Comparison of ENCODE assay signal across 24 cellular contexts in genomic region chr6:3450888-3451287, GRCh38. TPM values are rescaled to one million over a fixed set of nuclear protein-coding genes. Genes with fewer than 3 reads are reported as not detected.
A peak's percentile ranks its signal among the peaks of the same experiment; 100 is the strongest.
DNase-seq lines count a peak whose midpoint lies in the region; ATAC-seq, FAIRE-seq and TF ChIP-seq lines count a peak whose summit lies in the region.
"Had no signal": no experiment of that assay in that cellular context is flagged by ENCODE, and none has a peak within 500 bp of the region (broad histone marks: within the 10 kb centered on the region; RNA-seq: fewer than 3 reads in every experiment).

No MANE protein-coding gene starts in this region.

- H3K4me3 ChIP-seq in K562, result no peak overlapping the region
- peak overlapping the region in 1 of 2 experiments; percentile 61 for H3K4me3 ChIP-seq in mesenchymal stem cell (ENCODE audit: insufficient read depth in 1 of 2, low read depth in 1 of 2, low read length in 2 of 2)
- H3K4me3 ChIP-seq: SJCRH30 had no signal

- no peak overlapping the region for H3K23ac ChIP-seq in mesenchymal stem cell (ENCODE audit: low read length in 2 of 2)

- TF ChIP-seq POLR2A in K562 (conservative IDR thresholded peaks at IDR 0.05), result no peak

- H3K4me1 ChIP-seq in K562 (replicated peaks in 1 of 2; ENCODE audit: control insufficient read depth in 2 of 2, insufficient read depth in 2 of 2, low read length in 2 of 2) (peaks cover 23 to 34% of the 10 kb centered on the region in 2 experiments), mesenchymal stem cell (ENCODE audit: control insufficient read depth, insufficient read depth, low read depth, low read length) (peaks cover 9% of the 10 kb centered on the region)
- H3K4me1 ChIP-seq: SJCRH30 had no signal

- H3K27ac Mint-ChIP-seq in activated naive CD8-positive, alpha-beta T cell treated with anti-CD3 and anti-CD28 coated beads, Interleukin-2, amount 50 U/mL, for 24 hours, result no peak overlapping the region

- TF ChIP-seq RAD21 in K562 (CRISPR knock-in tag; conservative IDR thresholded peaks at IDR 0.05 in 1 of 2, IDR thresholded peaks at IDR 0.05 in 1 of 2), result no peak

- peak; percentile 46 for DNase-seq in GM03348 (ENCODE audit: low spot score)
- no peak for DNase-seq in K562 (ENCODE audit: extremely low read depth in 1 of 4, low spot score in 3 of 4)
- peak; percentile 73 for DNase-seq in fibroblast of peridontal ligament (ENCODE audit: extremely low read depth)
- DNase-seq in mesenchymal stem cell, result no peak
- DNase-seq in activated naive CD8-positive, alpha-beta T cell treated with anti-CD3 and anti-CD28 coated beads, Interleukin-2, amount 50 U/mL, for 24 hours, result no peak
- DNase-seq in NCI-H1105 (lab: John Stamatoyannopoulos, UW), result no peak
- DNase-seq: 8988T, ACHN, DMS153, DND-41, HCEC 1CT, NCI-H1092, NCI-H1436, NCI-H187 treated with DMSO at 0.1 percent for 48 hours, NCI-H2171 treated with DMSO at 0.1 percent for 48 hours, NCI-H524 treated with DMSO at 0.1 percent for 48 hours, NCI-H774, PC-3, SJCRH30 had no signal

- H3K4me2 ChIP-seq in K562 (ENCODE audit: insufficient read depth, low read length), result no peak overlapping the region
- no peak overlapping the region for H3K4me2 ChIP-seq in mesenchymal stem cell (ENCODE audit: low read length, poor library complexity, severe bottlenecking)

- FAIRE-seq in K562 (lab: Jason Lieb, UNC), result no peak
- FAIRE-seq: H1 had no signal

- no peaks in the 10 kb centered on the region for H3K9me3 ChIP-seq in K562 (replicated peaks; ENCODE audit: control insufficient read depth, insufficient read depth, low read depth, low read length)
- no peaks in the 10 kb centered on the region for H3K9me3 ChIP-seq in mesenchymal stem cell (ENCODE audit: control insufficient read depth, low read length)
- H3K9me3 ChIP-seq: SJCRH30 had no signal

- H2BK120ac ChIP-seq in mesenchymal stem cell (ENCODE audit: low read depth, low read length), result no peak overlapping the region

- H3K27me3 Mint-ChIP-seq in activated naive CD8-positive, alpha-beta T cell treated with anti-CD3 and anti-CD28 coated beads, Interleukin-2, amount 50 U/mL, for 24 hours, result peaks cover 2% of the 10 kb centered on the region

- TF ChIP-seq EP300 in K562 (IDR thresholded peaks at IDR 0.05; ENCODE audit: low read length), result no peak

- WGBS in K562 (ENCODE audit: insufficient coverage, low coverage, missing lambda C conversion rate), result 96% methylated on average over 5 of the region's 5 CpGs
- WGBS in mesenchymal stem cell, result 96% methylated on average over 5 of the region's 5 CpGs

- H2AFZ ChIP-seq in K562 (ENCODE audit: low read depth, low read length) (no peak overlapping the region), mesenchymal stem cell (ENCODE audit: low read depth, low read length) (no peak overlapping the region)

- no peak overlapping the region for H3K4ac ChIP-seq in mesenchymal stem cell (ENCODE audit: low read depth in 1 of 2, low read length in 2 of 2)

- H3K36me3 ChIP-seq in K562 (ENCODE audit: control insufficient read depth, insufficient read depth, low read length) (no peaks in the 10 kb centered on the region; the same call in 2 of the 3 replicates), mesenchymal stem cell (ENCODE audit: control insufficient read depth in 1 of 2, insufficient read depth in 2 of 2, low read depth in 1 of 2, low read length in 2 of 2) (peaks cover 0 to 4% of the 10 kb centered on the region in 2 experiments)
- H3K36me3 ChIP-seq: SJCRH30 had no signal

- H4K20me1 ChIP-seq in K562 (replicated peaks; ENCODE audit: control insufficient read depth, insufficient read depth, low read length), result peaks cover 17% of the 10 kb centered on the region

- H3K9me1 ChIP-seq in K562 (ENCODE audit: control insufficient read depth, insufficient read depth, low read length), result no peaks in the 10 kb centered on the region

- no peak overlapping the region for H3K9ac ChIP-seq in K562 (ENCODE audit: insufficient read depth in 1 of 2, low read depth in 2 of 2, low read length in 2 of 2)
- peak overlapping the region; percentile 64 for H3K9ac ChIP-seq in mesenchymal stem cell (ENCODE audit: low read length)

- no peak overlapping the region for H4K91ac ChIP-seq in mesenchymal stem cell (ENCODE audit: low read length)

- no peak overlapping the region for H3K4me3 Mint-ChIP-seq in activated naive CD8-positive, alpha-beta T cell treated with anti-CD3 and anti-CD28 coated beads, Interleukin-2, amount 50 U/mL, for 24 hours

- no peak overlapping the region for H2AK5ac ChIP-seq in mesenchymal stem cell (ENCODE audit: low read length, severe bottlenecking)

- TF ChIP-seq CTCF in K562 (IDR thresholded peaks at IDR 0.05 in 2 of 3, conservative IDR thresholded peaks at IDR 0.05 in 1 of 3; ENCODE audit: insufficient read depth in 2 of 3, low read depth in 1 of 3, low read length in 3 of 3), result no peak

- ATAC-seq in K562 (no peak), GM21390 (IDR thresholded peaks at IDR 0.05; ENCODE audit: unreplicated experiment) (no peak), GM21619 (IDR thresholded peaks at IDR 0.05; ENCODE audit: unreplicated experiment) (no peak)
- no peak for ATAC-seq in activated naive CD8-positive, alpha-beta T cell treated with anti-CD3 and anti-CD28 coated beads, Interleukin-2, amount 50 U/mL, for 24 hours
- ATAC-seq: PC-3, Right ventricle myocardium inferior, SK-N-SH treated with all-trans-retinoic acid at 6 μM for 48 hours had no signal

- BruUV-seq in K562 (replicated peaks; lab: Mats Ljungman, UMichigan), result no TSS peak

- no peak overlapping the region for H3K18ac ChIP-seq in mesenchymal stem cell (ENCODE audit: low read depth in 1 of 2, low read length in 2 of 2)

- H3K27ac ChIP-seq in K562 (ENCODE audit: extremely low read depth, low read depth, low read length) (no peak overlapping the region), mesenchymal stem cell (ENCODE audit: low read length, poor library complexity, severe bottlenecking) (no peak overlapping the region)
- H3K27ac ChIP-seq: SJCRH30 had no signal

- intact Hi-C loops in K562 (cut with micrococcal nuclease), result no loop called here

- no peaks in the 10 kb centered on the region for H3K36me3 Mint-ChIP-seq in activated naive CD8-positive, alpha-beta T cell treated with anti-CD3 and anti-CD28 coated beads, Interleukin-2, amount 50 U/mL, for 24 hours (ENCODE audit: low read depth)

- H2BK12ac ChIP-seq in mesenchymal stem cell (ENCODE audit: low read length in 2 of 2), result no peak overlapping the region

- H3K4me1 Mint-ChIP-seq in activated naive CD8-positive, alpha-beta T cell treated with anti-CD3 and anti-CD28 coated beads, Interleukin-2, amount 50 U/mL, for 24 hours, result peaks cover 9% of the 10 kb centered on the region

- CTCF ChIA-PET in K562 (lab: Yijun Ruan, JAX; ENCODE audit: low intra/inter-chr PET ratio), result no interaction called here

- no peak overlapping the region for H2BK5ac ChIP-seq in mesenchymal stem cell (ENCODE audit: low read depth, low read length, poor library complexity, severe bottlenecking)

- no peak overlapping the region for H3K14ac ChIP-seq in mesenchymal stem cell (ENCODE audit: low read length in 2 of 2)

- H3K79me1 ChIP-seq in mesenchymal stem cell (replicated peaks; ENCODE audit: low read length, poor library complexity, severe bottlenecking), result no peaks in the 10 kb centered on the region

- H2BK15ac ChIP-seq in mesenchymal stem cell (ENCODE audit: low read depth, poor library complexity, severe bottlenecking), result no peak overlapping the region

- H3K27me3 ChIP-seq in K562 (ENCODE audit: control insufficient read depth in 2 of 2, insufficient read depth in 2 of 2, low read length in 2 of 2), result 0 out of 5 replicates have a peak, but pooled peaks cover 0 to 6% of the 10 kb centered on the region in 2 experiments
- H3K27me3 ChIP-seq in mesenchymal stem cell (ENCODE audit: control insufficient read depth in 1 of 2, insufficient read depth in 1 of 2, low read length in 2 of 2), result peaks cover 0 to 38% of the 10 kb centered on the region in 2 experiments

- in situ Hi-C loops in K562 (cut with MboI), result no loop called here

- H3K9me3 Mint-ChIP-seq in activated naive CD8-positive, alpha-beta T cell treated with anti-CD3 and anti-CD28 coated beads, Interleukin-2, amount 50 U/mL, for 24 hours, result no peaks in the 10 kb centered on the region

- POLR2A ChIA-PET in K562 (lab: Yijun Ruan, JAX), result interaction anchor here (1.3 to 2.2 kb wide), 3 partner anchors 8 to 21 kb away, joined by 3 to 5 read pairs (median 4); no protein-coding TSS in a partner anchor

- no peak overlapping the region for H4K8ac ChIP-seq in mesenchymal stem cell (ENCODE audit: low read length)

- peaks cover 26% of the 10 kb centered on the region for H3K79me2 ChIP-seq in K562 (ENCODE audit: control insufficient read depth, insufficient read depth, low read length)

TF ChIP-seq in K562, 482 proteins besides CTCF, POLR2A, EP300 and RAD21:
- TF ChIP-seq ZNF316 (IDR thresholded peaks at IDR 0.05) (peak; percentile 78), KDM2B (CRISPR knock-in tag; IDR thresholded peaks at IDR 0.05) (no peak), C11orf30 (IDR thresholded peaks at IDR 0.05; ENCODE audit: low read depth) (peak; percentile 47), MAFG (tag; conservative IDR thresholded peaks at IDR 0.05) (0 out of 2 replicates have a peak, but pooled peaks have one; percentile 25)

RNA-seq across cellular contexts. Expression of gene SLC22A23, which starts 6.0 kb away (rescaled TPM):
- 37.5 and 58.5 TPM in 2 replicates for total RNA-seq in K562 (2011; cell fraction: chromatin; rRNA removed; ENCODE audit: low replicate concordance)
- total RNA-seq in K562 (2011; cell fraction: nucleolus; rRNA removed), result 38.7 and 44.9 TPM in 2 replicates
- 41.6 and 49.3 TPM in 2 replicates for total RNA-seq in K562 (2011; cell fraction: nucleoplasm; rRNA removed)
- total RNA-seq in K562 (2014; rRNA removed), result 4.0 TPM in 2 replicates
- 1.6 and 1.9 TPM in 2 replicates for total RNA-seq in K562 (2014; rRNA removed; fragmentation: Illumina TruSeq; extraction: Trizol)
- 1.1 and 1.2 TPM in 2 replicates for total RNA-seq in K562 (2015; rRNA removed; fragmentation: Illumina TruSeq; extraction: Trizol)
- 7.3 and 8.7 TPM in 2 replicates for total RNA-seq in K562 (2021)
- polyA plus RNA-seq in K562 (2011; rRNA removed), result 2.1 and 3.2 TPM in 2 replicates
- 3.3 and 3.5 TPM in 2 replicates for polyA plus RNA-seq in K562 (2011; cell fraction: cytosol; rRNA removed)
- polyA plus RNA-seq in K562 (2011; cell fraction: nucleus; rRNA removed), result 7.3 and 12.9 TPM in 2 replicates
- 3.6 and 8.0 TPM in 2 replicates for polyA plus RNA-seq in K562 (2012)
- 4.1 and 5.4 TPM in 2 replicates for polyA plus RNA-seq in K562 (2014; fragmentation: Illumina TruSeq; extraction: Trizol)
- under 1 TPM; 0.30 to 0.32 TPM for polyA plus RNA-seq in K562 (2014; fragmentation: Nextera tagmentation; extraction: Ambion mirVana)
- 2.5 and 4.7 TPM in 2 replicates for polyA plus RNA-seq in K562 (2014; rRNA removed)
- polyA minus RNA-seq in K562 (2011; rRNA and poly(A)+ RNA removed), result 6.7 and 10.2 TPM in 2 replicates
- 5.6 and 7.4 TPM in 2 replicates for polyA minus RNA-seq in K562 (2011; cell fraction: cytosol; rRNA and poly(A)+ RNA removed)
- polyA minus RNA-seq in K562 (2011; cell fraction: nucleus; rRNA and poly(A)+ RNA removed), result 13.2 and 15.6 TPM in 2 replicates
- polyA plus RNA-seq in mesenchymal stem cell (2013, experiment 1 of 2), result 0.03 TPM
- polyA plus RNA-seq in mesenchymal stem cell (2013, experiment 2 of 2), result 0.03 TPM

Comparison
In these comparisons a context has a peak if more than half of its experiments do, and no peak if none do; other contexts are left out.
1. DNase-seq: peak in GM03348 (single experiment) and fibroblast of peridontal ligament (single experiment); none in K562 (0 of 4), mesenchymal stem cell (single experiment), activated naive CD8-positive, alpha-beta T cell treated with anti-CD3 and anti-CD28 coated beads, Interleukin-2, amount 50 U/mL, for 24 hours (single experiment) and NCI-H1105 (single experiment).